Comparison of ENCODE assay signal across 8 cellular contexts in genomic region chr12:80936353-80936641, GRCh38. TPM values are rescaled to one million over a fixed set of nuclear protein-coding genes. Genes with fewer than 3 reads are reported as not detected.
DNase-seq lines count a peak whose midpoint lies in the region; ATAC-seq and TF ChIP-seq lines count a peak whose summit lies in the region.

No MANE protein-coding gene starts in this region.

- H3K9ac ChIP-seq in skeletal muscle tissue (ENCODE audit: low read depth in 1 of 3, low read length in 3 of 3) = peak overlapping the region in 2 of 3 donors; percentile 73 to 79

- H3K27ac ChIP-seq in RWPE2 (ENCODE audit: poor library complexity, severe bottlenecking) (no peak overlapping the region), left ventricle myocardium inferior (replicated peaks) (peak overlapping the region; percentile 96), skeletal muscle tissue (ENCODE audit: low read depth, low read length) (no peak overlapping the region)

- H3K36me3 ChIP-seq in RWPE2 (ENCODE audit: low read depth) = no peaks in the 10 kb centered on the region
- no peaks in the 10 kb centered on the region for H3K36me3 ChIP-seq in left ventricle myocardium inferior
- H3K36me3 ChIP-seq in skeletal muscle tissue (ENCODE audit: control insufficient read depth in 3 of 3, insufficient read depth in 3 of 3, low read length in 3 of 3) = no peaks in the 10 kb centered on the region

- intact Hi-C loops in left ventricle myocardium inferior (cut with micrococcal nuclease) = loop anchor here (5.0 kb wide), 1 partner anchor 104 kb away; no protein-coding TSS in a partner anchor

- TF ChIP-seq CTCF in RWPE2 (IDR thresholded peaks at IDR 0.05; ENCODE audit: poor library complexity, severe bottlenecking) = no peak
- TF ChIP-seq CTCF in left ventricle myocardium inferior (IDR thresholded peaks at IDR 0.05; ENCODE audit: borderline replicate concordance) = no peak

- no peak for ATAC-seq in RWPE2 (ENCODE audit: low read depth)

- DNase-seq in NCI-H1092 (lab: John Stamatoyannopoulos, UW) (peak; percentile 62), NCI-H1092 treated with DMSO at 0.1 percent for 48 hours (lab: John Stamatoyannopoulos, UW) (no peak), RWPE2 (ENCODE audit: low spot score) (no peak), left ventricle myocardium inferior (no peak), mucosa of gallbladder (ENCODE audit: low spot score) (no peak), HuH-7.5 (ENCODE audit: low spot score) (no peak), LoVo (ENCODE audit: low spot score) (no peak)

- no peaks in the 10 kb centered on the region for H3K9me3 ChIP-seq in RWPE2 (ENCODE audit: severe bottlenecking)
- H3K9me3 ChIP-seq in left ventricle myocardium inferior (replicated peaks) = no peaks in the 10 kb centered on the region
- no peaks in the 10 kb centered on the region for H3K9me3 ChIP-seq in skeletal muscle tissue (ENCODE audit: control insufficient read depth in 3 of 3, low read length in 3 of 3)

- H3K4me1 ChIP-seq in RWPE2 (ENCODE audit: insufficient read depth, poor library complexity, severe bottlenecking) = no peaks in the 10 kb centered on the region
- peaks cover 29% of the 10 kb centered on the region for H3K4me1 ChIP-seq in left ventricle myocardium inferior
- peaks cover 2 to 8% (median 6%) of the 10 kb centered on the region in 3 donors for H3K4me1 ChIP-seq in skeletal muscle tissue (ENCODE audit: control insufficient read depth in 3 of 3, insufficient read depth in 3 of 3, low read length in 3 of 3)

- peak overlapping the region; percentile 28 for H3K4me3 ChIP-seq in RWPE2 (ENCODE audit: severe bottlenecking)
- H3K4me3 ChIP-seq in left ventricle myocardium inferior = peak overlapping the region; percentile 88
- peak overlapping the region; percentile 77 to 85 (median 79) for H3K4me3 ChIP-seq in skeletal muscle tissue (ENCODE audit: low read length in 3 of 3)

- H3K27me3 ChIP-seq in RWPE2 (ENCODE audit: insufficient read depth, poor library complexity, severe bottlenecking) = peaks cover 65% of the 10 kb centered on the region
- peaks cover 16% of the 10 kb centered on the region for H3K27me3 ChIP-seq in left ventricle myocardium inferior (ENCODE audit: low read depth)
- peaks cover 0 to 2% (median 0%) of the 10 kb centered on the region in 3 donors for H3K27me3 ChIP-seq in skeletal muscle tissue (ENCODE audit: control insufficient read depth in 3 of 3, insufficient read depth in 3 of 3, low read length in 3 of 3)

RNA-seq across cellular contexts. Expression of gene LIN7A, which starts 1.4 kb away (rescaled TPM):
- total RNA-seq in left ventricle myocardium inferior (11.9 TPM), skeletal muscle tissue (1.6 TPM), mucosa of gallbladder (25.4 TPM)

Comparison
In these comparisons a context has a peak if more than half of its experiments do, and no peak if none do; other contexts are left out.
1. H3K4me3 ChIP-seq: peak in every context shown above with its lines; median percentile 88 in left ventricle myocardium inferior; 79 in skeletal muscle tissue; 28 in RWPE2.